In genomic region chr7:137146012-137146455, GRCh38 we compare ENCODE assay signal across 16 cellular contexts.
DNase-seq lines count a peak whose midpoint lies in the region; FAIRE-seq and TF ChIP-seq lines count a peak whose summit lies in the region.
"Had no signal": no experiment of that assay in that cellular context is flagged by ENCODE, and none has a peak within 500 bp of the region (broad histone marks: within the 10 kb centered on the region; RNA-seq: fewer than 3 reads in every experiment).

No MANE protein-coding gene starts in this region.

- H4K20me1 ChIP-seq in astrocyte (ENCODE audit: insufficient read depth, low read length): no peaks in the 10 kb centered on the region

- peak overlapping the region; percentile 92 for H3K27ac ChIP-seq in astrocyte (ENCODE audit: low read depth, low read length)
- H3K27ac ChIP-seq: suprapubic skin had no signal

- peak overlapping the region; percentile 76 for H3K9ac ChIP-seq in astrocyte (ENCODE audit: low read length)
- H3K9ac ChIP-seq in skeletal muscle satellite cell (ENCODE audit: low read depth, low read length): peak overlapping the region; percentile 14

- no peaks in the 10 kb centered on the region for H3K9me3 ChIP-seq in astrocyte (ENCODE audit: insufficient read depth, low read depth, low read length)
- no peaks in the 10 kb centered on the region for H3K9me3 ChIP-seq in skeletal muscle satellite cell (replicated peaks; ENCODE audit: low read length)
- H3K9me3 ChIP-seq: suprapubic skin had no signal

- TF ChIP-seq CTCF in astrocyte (IDR thresholded peaks at IDR 0.05; ENCODE audit: insufficient read depth, low read depth, low read length) (no peak), GM20000 (IDR thresholded peaks at IDR 0.05; ENCODE audit: extremely low read depth, missing control alignments) (no peak)

- no peaks in the 10 kb centered on the region for H3K27me3 Mint-ChIP-seq in astrocyte (ENCODE audit: low read depth, unreplicated experiment)
- H3K27me3 Mint-ChIP-seq: activated CD4-positive, alpha-beta memory T cell treated with anti-CD3 and anti-CD28 coated beads for 36 hours; activated T-helper 17 cell treated with anti-CD3 and anti-CD28 coated beads, Interleukin-2, amount 50 U/mL, for 72 hours; naive thymus-derived CD8-positive, alpha-beta T cell had no signal

- H3K79me2 ChIP-seq in astrocyte (ENCODE audit: insufficient read depth, low read length): no peaks in the 10 kb centered on the region

- H3K4me2 ChIP-seq in astrocyte (ENCODE audit: low read length) (peak overlapping the region; percentile 73), skeletal muscle satellite cell (ENCODE audit: low read length) (no peak overlapping the region)

- H2AFZ ChIP-seq in astrocyte (ENCODE audit: low read depth, low read length): no peak overlapping the region

- H3K4me1 ChIP-seq in astrocyte (ENCODE audit: insufficient read depth, low read length) (peaks cover 28% of the 10 kb centered on the region), skeletal muscle satellite cell (ENCODE audit: control insufficient read depth, insufficient read depth, low read length) (peaks cover 20% of the 10 kb centered on the region)
- H3K4me1 ChIP-seq: suprapubic skin had no signal

- peak overlapping the region; percentile 79 for H3K27ac Mint-ChIP-seq in astrocyte (ENCODE audit: unreplicated experiment)
- H3K27ac Mint-ChIP-seq: activated CD4-positive, alpha-beta memory T cell treated with anti-CD3 and anti-CD28 coated beads for 36 hours; activated T-helper 17 cell treated with anti-CD3 and anti-CD28 coated beads, Interleukin-2, amount 50 U/mL, for 72 hours; CD8-positive, alpha-beta T cell; naive thymus-derived CD8-positive, alpha-beta T cell had no signal

- no peaks in the 10 kb centered on the region for H3K9me3 Mint-ChIP-seq in astrocyte (ENCODE audit: unreplicated experiment)

- H3K4me3 ChIP-seq in astrocyte (ENCODE audit: insufficient read depth, low read depth, low read length) (no peak overlapping the region), skeletal muscle satellite cell (ENCODE audit: low read length) (no peak overlapping the region)
- H3K4me3 ChIP-seq: suprapubic skin had no signal

- no peak overlapping the region for H3K4me3 Mint-ChIP-seq in astrocyte (ENCODE audit: unreplicated experiment)
- H3K4me3 Mint-ChIP-seq: activated CD4-positive, alpha-beta memory T cell treated with anti-CD3 and anti-CD28 coated beads for 36 hours; activated T-helper 17 cell treated with anti-CD3 and anti-CD28 coated beads, Interleukin-2, amount 50 U/mL, for 72 hours; CD8-positive, alpha-beta T cell; naive thymus-derived CD8-positive, alpha-beta T cell had no signal

- H3K36me3 Mint-ChIP-seq in astrocyte (ENCODE audit: low read depth, unreplicated experiment): no peaks in the 10 kb centered on the region
- H3K36me3 Mint-ChIP-seq: activated CD4-positive, alpha-beta memory T cell treated with anti-CD3 and anti-CD28 coated beads for 36 hours; CD8-positive, alpha-beta T cell; naive thymus-derived CD8-positive, alpha-beta T cell had no signal

- H3K36me3 ChIP-seq in astrocyte (ENCODE audit: insufficient read depth, low read length): no peaks in the 10 kb centered on the region
- no peaks in the 10 kb centered on the region for H3K36me3 ChIP-seq in skeletal muscle satellite cell (ENCODE audit: insufficient read depth, low read length)
- H3K36me3 ChIP-seq: suprapubic skin had no signal

- H3K27me3 ChIP-seq in astrocyte (ENCODE audit: insufficient read depth, low read length): no peaks in the 10 kb centered on the region
- no peaks in the 10 kb centered on the region for H3K27me3 ChIP-seq in skeletal muscle satellite cell (ENCODE audit: control insufficient read depth, insufficient read depth, low read length)
- H3K27me3 ChIP-seq: suprapubic skin had no signal

- DNase-seq in H4 (ENCODE audit: low spot score) (peak; percentile 84), astrocyte (ENCODE audit: low read depth) (peak; percentile 98), glomerular visceral epithelial cell (ENCODE audit: extremely low spot score) (peak; percentile 73), Kasumi-1 (lab: John Stamatoyannopoulos, UW) (no peak), T1000 (lab: John Stamatoyannopoulos, UW) (no peak), Ammon's horn (ENCODE audit: low spot score) (no peak), GM20000 (ENCODE audit: low spot score) (no peak)
- DNase-seq: activated CD4-positive, alpha-beta memory T cell treated with anti-CD3 and anti-CD28 coated beads for 36 hours; CD8-positive, alpha-beta T cell; central memory CD4-positive, alpha-beta T cell; islet precursor cell; naive thymus-derived CD8-positive, alpha-beta T cell; NCI-H524 treated with DMSO at 0.1 percent for 48 hours had no signal

- H3K4me1 Mint-ChIP-seq in astrocyte (ENCODE audit: low read depth, unreplicated experiment): peaks cover 22% of the 10 kb centered on the region
- H3K4me1 Mint-ChIP-seq: activated T-helper 17 cell treated with anti-CD3 and anti-CD28 coated beads, Interleukin-2, amount 50 U/mL, for 72 hours; naive thymus-derived CD8-positive, alpha-beta T cell had no signal

- peak; percentile 80 for FAIRE-seq in astrocyte (lab: Jason Lieb, UNC)

Comparison
In these comparisons a context has a peak if more than half of its experiments do, and no peak if none do; other contexts are left out.
1. DNase-seq: peak in H4 (single experiment), astrocyte (single experiment) and glomerular visceral epithelial cell (single experiment); none in Kasumi-1 (0 of 2), T1000 (single experiment), Ammon's horn (single experiment) and GM20000 (single experiment).